11 cellular contexts compared by ENCODE assay signal in the genomic region with DNA sequence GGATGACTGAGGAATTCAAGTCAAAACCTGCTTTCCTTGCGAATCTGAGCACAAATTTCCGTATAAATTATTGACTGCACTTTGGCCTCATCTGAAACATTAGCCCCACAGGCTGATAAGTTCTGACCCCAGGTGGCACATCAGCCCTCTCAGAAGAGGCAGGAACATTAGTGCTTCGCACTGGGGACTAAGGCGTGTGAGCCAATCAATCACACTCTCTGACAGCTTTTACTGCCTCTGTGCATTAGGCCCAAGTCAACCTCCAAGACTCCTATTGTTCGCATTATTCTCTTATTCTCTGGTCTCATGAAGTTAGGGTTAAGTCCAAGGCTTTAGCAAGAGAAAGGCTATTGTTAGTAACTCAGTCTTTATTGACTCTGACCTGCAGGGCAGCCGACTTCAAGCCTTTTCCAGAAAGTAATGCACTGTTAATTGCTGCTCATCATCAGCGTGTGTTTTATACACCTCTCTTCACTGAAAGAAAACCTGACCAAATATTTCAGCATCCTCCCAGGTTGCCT.
A peak's percentile ranks its signal among the peaks of the same experiment; 100 is the strongest.
DNase-seq lines count a peak whose midpoint lies in the region; ATAC-seq and TF ChIP-seq lines count a peak whose summit lies in the region.
"Had no signal": no experiment of that assay in that cellular context is flagged by ENCODE, and none has a peak within 500 bp of the region (broad histone marks: within the 10 kb centered on the region; RNA-seq: fewer than 3 reads in every experiment).

No MANE protein-coding gene starts in this region.

- no peak for TF ChIP-seq CTCF in upper lobe of left lung (IDR thresholded peaks at IDR 0.05)

- H3K9me3 ChIP-seq in SJSA1 (replicated peaks) (no peaks in the 10 kb centered on the region), upper lobe of left lung (no peaks in the 10 kb centered on the region)

- H3K27ac ChIP-seq in SJSA1 (peak overlapping the region; percentile 92), upper lobe of left lung (peak overlapping the region; percentile 16 to 77 (median 69))

- H3K36me3 ChIP-seq in SJSA1 (no peaks in the 10 kb centered on the region), upper lobe of left lung (no peaks in the 10 kb centered on the region)

- DNase-seq in NCI-H345 (lab: John Stamatoyannopoulos, UW) (peak; percentile 28), NCI-H345 treated with DMSO at 0.1 percent for 48 hours (lab: John Stamatoyannopoulos, UW; ENCODE audit: unreplicated experiment) (no peak), SJSA1 (ENCODE audit: low read depth in 1 of 2, low spot score in 2 of 2) (peak in 1 of 2 experiments; percentile 52), kidney tubule cell (ENCODE audit: low spot score) (peak; percentile 57), upper lobe of left lung (no peak), epidermal melanocyte (ENCODE audit: insufficient read length, low spot score) (no peak), NCI-H774 (lab: John Stamatoyannopoulos, UW) (no peak)
- DNase-seq: activated naive CD8-positive, alpha-beta T cell treated with anti-CD3 and anti-CD28 coated beads, Interleukin-2, amount 10 ng/mL, durations not matched to agents 7 days and 5 days; hippocampal formation; stimulated activated CD4-positive, alpha-beta T cell treated with anti-CD3 and anti-CD28 coated beads, Interleukin-15, amount 100 ng/mL, for 24 hours had no signal

- H3K4me1 ChIP-seq in SJSA1 (replicated peaks): peaks cover 62% of the 10 kb centered on the region
- H3K4me1 ChIP-seq in upper lobe of left lung: peaks cover 47 to 68% (median 57%) of the 10 kb centered on the region in 4 donors

- TF ChIP-seq POLR2A in upper lobe of left lung (IDR thresholded peaks at IDR 0.05): no peak

- TF ChIP-seq EP300 in upper lobe of left lung (IDR thresholded peaks at IDR 0.05): no peak

- H3K27me3 ChIP-seq in SJSA1 (replicated peaks): no peaks in the 10 kb centered on the region
- H3K27me3 ChIP-seq in upper lobe of left lung: no peaks in the 10 kb centered on the region

- ATAC-seq in upper lobe of left lung (ENCODE audit: low FRiP score in 2 of 2) (no peak), GM21528 (IDR thresholded peaks at IDR 0.05; ENCODE audit: low FRiP score, unreplicated experiment) (no peak)

- H3K4me3 ChIP-seq in SJSA1 (no peak overlapping the region), upper lobe of left lung (no peak overlapping the region)

- 55 to 57% methylated on average over 7 of the region's 7 CpGs for WGBS in upper lobe of left lung, 2 donors

Comparison
In these comparisons a context has a peak if more than half of its experiments do, and no peak if none do; other contexts are left out.
1. DNase-seq: peak in NCI-H345 (single experiment) and kidney tubule cell (single experiment); none in NCI-H345 treated with DMSO at 0.1 percent for 48 hours (single experiment), upper lobe of left lung (0 of 2), epidermal melanocyte (single experiment) and NCI-H774 (single experiment).